Comparison of ENCODE assay signal across 22 cellular contexts in genomic region chr3:123457841-123458240, GRCh38. TPM values are rescaled to one million over a fixed set of nuclear protein-coding genes. Genes with fewer than 3 reads are reported as not detected.
DNase-seq lines count a peak whose midpoint lies in the region; FAIRE-seq and TF ChIP-seq lines count a peak whose summit lies in the region.
"Had no signal": no experiment of that assay in that cellular context is flagged by ENCODE, and none has a peak within 500 bp of the region (broad histone marks: within the 10 kb centered on the region; RNA-seq: fewer than 3 reads in every experiment).

No MANE protein-coding gene starts in this region.

- H4K20me1 ChIP-seq in hepatocyte (ENCODE audit: insufficient read depth, poor library complexity, severe bottlenecking): no peaks in the 10 kb centered on the region

- no peak for FAIRE-seq in RCC 7860 (lab: Jason Lieb, UNC)
- FAIRE-seq: A204.1, D721Med, GM12892, GM19239 had no signal

- H3K9me3 ChIP-seq in hepatocyte (ENCODE audit: low read depth): no peaks in the 10 kb centered on the region
- H3K9me3 ChIP-seq: BE2C had no signal

- H3K4me3 Mint-ChIP-seq in endothelial cell (ENCODE audit: unreplicated experiment): no peak overlapping the region
- H3K4me3 Mint-ChIP-seq: CD4-positive, alpha-beta memory T cell had no signal

- WGBS in hepatocyte (ENCODE audit: low lambda C conversion rate, missing lambda C conversion rate): 92% methylated on average over 1 of the region's 1 CpG

- no peaks in the 10 kb centered on the region for H3K36me3 Mint-ChIP-seq in endothelial cell (ENCODE audit: low read depth, unreplicated experiment)
- H3K36me3 Mint-ChIP-seq: CD4-positive, alpha-beta memory T cell had no signal

- DNase-seq in H7: peak; percentile 50
- peak; percentile 42 for DNase-seq in SW480 (ENCODE audit: low spot score)
- DNase-seq in endothelial cell (ENCODE audit: low spot score): no peak
- peak; percentile 52 for DNase-seq in iPS-NIHi7 (ENCODE audit: extremely low spot score)
- no peak for DNase-seq in GM19240 (ENCODE audit: insufficient read length, low spot score)
- DNase-seq in RCC 7860 (ENCODE audit: low spot score): no peak
- no peak for DNase-seq in hepatocyte (ENCODE audit: low spot score)
- DNase-seq: BE2C; CD4-positive, alpha-beta memory T cell; DMS153; DMS79 treated with DMSO at 0.1 percent for 48 hours; EL; GDM1; GOT3; IMR-90; KBM-7 had no signal

- H3K9me2 ChIP-seq in hepatocyte (replicated peaks; ENCODE audit: insufficient read depth): no peaks in the 10 kb centered on the region

- TF ChIP-seq CTCF in endothelial cell (IDR thresholded peaks at IDR 0.05; ENCODE audit: unreplicated experiment) (no peak), hepatocyte (IDR thresholded peaks at IDR 0.05; ENCODE audit: poor library complexity) (no peak)

- H3K36me3 ChIP-seq in H7 (replicated peaks; ENCODE audit: control insufficient read depth, insufficient read depth, low read length) (no peaks in the 10 kb centered on the region), hepatocyte (replicated peaks; ENCODE audit: insufficient read depth, low read depth) (no peaks in the 10 kb centered on the region)
- H3K36me3 ChIP-seq: BE2C had no signal

- H3K4me2 ChIP-seq in hepatocyte: no peak overlapping the region

- no peak overlapping the region for H3K27ac ChIP-seq in hepatocyte
- H3K27ac ChIP-seq: C4-2B, HL-60 had no signal

- no peaks in the 10 kb centered on the region for H3K27me3 ChIP-seq in H7 (ENCODE audit: control insufficient read depth, insufficient read depth, low read length)
- peaks cover 3% of the 10 kb centered on the region for H3K27me3 ChIP-seq in hepatocyte
- H3K27me3 ChIP-seq: BE2C had no signal

- H3K9me3 Mint-ChIP-seq in endothelial cell (ENCODE audit: unreplicated experiment): no peaks in the 10 kb centered on the region

- no peaks in the 10 kb centered on the region for H3K79me2 ChIP-seq in hepatocyte

- H3K27me3 Mint-ChIP-seq in endothelial cell (ENCODE audit: unreplicated experiment): no peaks in the 10 kb centered on the region

- H3K27ac Mint-ChIP-seq in endothelial cell (ENCODE audit: unreplicated experiment): peak overlapping the region; percentile 10
- H3K27ac Mint-ChIP-seq: CD4-positive, alpha-beta memory T cell had no signal

- H2AFZ ChIP-seq in hepatocyte: no peak overlapping the region

- H3K4me1 Mint-ChIP-seq in endothelial cell (ENCODE audit: unreplicated experiment): peaks cover 9% of the 10 kb centered on the region
- H3K4me1 Mint-ChIP-seq: CD4-positive, alpha-beta memory T cell had no signal

- H3K4me3 ChIP-seq in H7 (ENCODE audit: insufficient read depth, low read depth, low read length) (no peak overlapping the region), hepatocyte (no peak overlapping the region)

- no peaks in the 10 kb centered on the region for H3K4me1 ChIP-seq in hepatocyte (ENCODE audit: insufficient read depth)
- H3K4me1 ChIP-seq: BE2C had no signal

RNA-seq across cellular contexts. Expression of gene ADCY5, which starts 9.0 kb away (rescaled TPM):
- total RNA-seq in H7 (2014; rRNA removed; shearing (Covaris generic)): 2.4 and 5.1 TPM in 2 replicates
- total RNA-seq in endothelial cell (ENCODE audit: unreplicated experiment): 1.0 TPM
- 3.1 and 5.3 TPM in 2 replicates for total RNA-seq in hepatocyte
- 2.1 and 4.7 TPM in 2 replicates for polyA plus RNA-seq in hepatocyte
- total RNA-seq: CD4-positive, alpha-beta memory T cell had no signal

Comparison
In these comparisons a context has a peak if more than half of its experiments do, and no peak if none do; other contexts are left out.
1. DNase-seq: peak in H7 (single experiment), SW480 (single experiment) and iPS-NIHi7 (single experiment); none in endothelial cell (single experiment), GM19240 (single experiment), RCC 7860 (single experiment) and hepatocyte (single experiment).